In the genomic region with DNA sequence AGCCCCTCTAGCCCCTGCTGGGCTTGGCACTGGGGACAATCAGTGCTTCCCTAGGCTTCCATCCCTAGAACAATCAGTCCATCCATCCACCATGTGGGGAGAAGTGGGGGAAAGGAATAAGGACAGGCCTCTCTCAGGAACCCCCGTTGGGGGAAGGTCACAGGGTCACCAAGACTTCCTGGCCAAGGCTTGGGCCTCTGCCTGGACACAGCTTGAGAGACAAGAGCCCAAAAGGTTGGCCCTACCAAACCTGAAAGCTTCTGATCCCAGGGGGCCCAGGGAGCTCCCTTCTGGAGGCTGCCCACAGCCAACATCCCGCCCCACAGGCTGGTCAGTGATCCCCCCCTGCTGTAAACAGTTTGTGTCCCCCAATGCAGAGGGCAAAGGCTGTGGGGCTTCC, we compare ENCODE assay signal across 11 cellular contexts. TPM values are rescaled to one million over a fixed set of nuclear protein-coding genes. Genes with fewer than 3 reads are reported as not detected.
DNase-seq lines count a peak whose midpoint lies in the region; ATAC-seq and TF ChIP-seq lines count a peak whose summit lies in the region.
"Had no signal": no experiment of that assay in that cellular context is flagged by ENCODE, and none has a peak within 500 bp of the region (broad histone marks: within the 10 kb centered on the region; RNA-seq: fewer than 3 reads in every experiment).

No MANE protein-coding gene starts in this region.

- H3K4me3 Mint-ChIP-seq in activated T-cell treated with anti-CD3 and anti-CD28 coated beads, Interleukin-2, amount 50 U/mL, for 72 hours = peak overlapping the region; percentile 13 to 57
- H3K4me3 Mint-ChIP-seq in activated B cell treated with CpG ODN at 0.5 μM for 24 hours (peak overlapping the region; percentile 44), glutamatergic neuron (ENCODE audit: unreplicated experiment) (peak overlapping the region; percentile 72)

- DNase-seq in activated T-cell treated with anti-CD3 and anti-CD28 coated beads, Interleukin-2, amount 50 U/mL, for 72 hours = no peak
- no peak for DNase-seq in activated T-cell treated with anti-CD3 and anti-CD28 coated beads, Interleukin-2, amount 50 U/mL, for 1 hour
- DNase-seq in activated B cell treated with CpG ODN at 0.5 μM for 24 hours = no peak
- DNase-seq in glutamatergic neuron = no peak
- DNase-seq in SHP77 treated with DMSO at 0.1 percent for 48 hours (lab: John Stamatoyannopoulos, UW) = no peak
- DNase-seq: NCI-H1694 treated with DMSO at 0.1 percent for 48 hours, NCI-H69 had no signal

- H3K4me1 ChIP-seq in skeletal muscle tissue (ENCODE audit: control insufficient read depth in 3 of 3, insufficient read depth in 3 of 3, low read length in 3 of 3) = peaks cover 15 to 27% (median 22%) of the 10 kb centered on the region in 3 donors

- POLR2A ChIA-PET in activated B cell treated with CpG ODN at 0.5 μM for 24 hours (lab: Charles Lee) = interaction anchor here (1.6 kb wide), 1 partner anchor 12 kb away, joined by 7 read pairs; no protein-coding TSS in a partner anchor

- peaks cover 45% of the 10 kb centered on the region for H3K27me3 Mint-ChIP-seq in activated T-cell treated with anti-CD3 and anti-CD28 coated beads, Interleukin-2, amount 50 U/mL, for 72 hours (ENCODE audit: low read depth)
- H3K27me3 Mint-ChIP-seq in activated B cell treated with CpG ODN at 0.5 μM for 24 hours (peaks cover 24% of the 10 kb centered on the region), glutamatergic neuron (ENCODE audit: unreplicated experiment) (peaks cover 9% of the 10 kb centered on the region)

- H3K27ac ChIP-seq in skeletal muscle tissue (ENCODE audit: low read depth, low read length) = peak overlapping the region; percentile 0
- H3K27ac ChIP-seq: neutrophil had no signal

- H3K36me3 ChIP-seq in skeletal muscle tissue (ENCODE audit: control insufficient read depth in 3 of 3, insufficient read depth in 3 of 3, low read length in 3 of 3) = no peaks in the 10 kb centered on the region
- H3K36me3 ChIP-seq: neutrophil had no signal

- intact Hi-C loops in activated B cell treated with CpG ODN at 0.5 μM for 24 hours (cut with micrococcal nuclease) = loop anchor here (5.0 kb wide), 1 partner anchor 472 kb away; no protein-coding TSS in a partner anchor

- H3K27me3 ChIP-seq in skeletal muscle tissue (ENCODE audit: control insufficient read depth in 3 of 3, insufficient read depth in 3 of 3, low read length in 3 of 3) = peaks cover 0 to 3% (median 0%) of the 10 kb centered on the region in 3 donors

- H3K9ac ChIP-seq in skeletal muscle tissue (ENCODE audit: low read depth in 1 of 3, low read length in 3 of 3) = peak overlapping the region in 1 of 3 donors; percentile 81

- no peak for ATAC-seq in activated T-cell treated with anti-CD3 and anti-CD28 coated beads, Interleukin-2, amount 50 U/mL, for 72 hours (replicated peaks in 1 of 2)
- no peak for ATAC-seq in activated B cell treated with CpG ODN at 0.5 μM for 24 hours (ENCODE audit: low read depth)
- ATAC-seq in HG02642 (IDR thresholded peaks at IDR 0.05; ENCODE audit: poor library complexity, unreplicated experiment) = no peak
- ATAC-seq in GM18867 (IDR thresholded peaks at IDR 0.05; ENCODE audit: unreplicated experiment) = no peak

- H3K4me3 ChIP-seq in skeletal muscle tissue (ENCODE audit: low read length in 3 of 3) = peak overlapping the region in 2 of 3 donors; percentile 48 to 77

- H3K36me3 Mint-ChIP-seq in activated T-cell treated with anti-CD3 and anti-CD28 coated beads, Interleukin-2, amount 50 U/mL, for 72 hours (ENCODE audit: insufficient read depth in 2 of 2) = no peaks in the 10 kb centered on the region
- H3K36me3 Mint-ChIP-seq in activated B cell treated with CpG ODN at 0.5 μM for 24 hours (ENCODE audit: low read depth) (no peaks in the 10 kb centered on the region), glutamatergic neuron (ENCODE audit: unreplicated experiment) (no peaks in the 10 kb centered on the region)

- TF ChIP-seq CTCF in activated B cell treated with CpG ODN at 0.5 μM for 24 hours (IDR thresholded peaks at IDR 0.05) (no peak), glutamatergic neuron (IDR thresholded peaks at IDR 0.05; ENCODE audit: partially characterized antibody, unreplicated experiment) (no peak)

- H3K9me3 ChIP-seq in skeletal muscle tissue (ENCODE audit: control insufficient read depth in 3 of 3, low read length in 3 of 3) = no peaks in the 10 kb centered on the region
- H3K9me3 ChIP-seq: neutrophil had no signal

- H3K9me3 Mint-ChIP-seq in activated T-cell treated with anti-CD3 and anti-CD28 coated beads, Interleukin-2, amount 50 U/mL, for 72 hours = no peaks in the 10 kb centered on the region
- H3K9me3 Mint-ChIP-seq in activated B cell treated with CpG ODN at 0.5 μM for 24 hours = no peaks in the 10 kb centered on the region
- H3K9me3 Mint-ChIP-seq in glutamatergic neuron (ENCODE audit: unreplicated experiment) = peaks cover 4% of the 10 kb centered on the region

- H3K27ac Mint-ChIP-seq in activated T-cell treated with anti-CD3 and anti-CD28 coated beads, Interleukin-2, amount 50 U/mL, for 72 hours = no peak overlapping the region
- H3K27ac Mint-ChIP-seq in activated B cell treated with CpG ODN at 0.5 μM for 24 hours (no peak overlapping the region), glutamatergic neuron (ENCODE audit: unreplicated experiment) (no peak overlapping the region)

- CTCF ChIA-PET in activated B cell treated with CpG ODN at 0.5 μM for 24 hours (lab: Charles Lee) = no interaction called here

- no peaks in the 10 kb centered on the region for H3K4me1 Mint-ChIP-seq in activated T-cell treated with anti-CD3 and anti-CD28 coated beads, Interleukin-2, amount 50 U/mL, for 72 hours (ENCODE audit: low read depth)
- peaks cover 6% of the 10 kb centered on the region for H3K4me1 Mint-ChIP-seq in activated B cell treated with CpG ODN at 0.5 μM for 24 hours
- H3K4me1 Mint-ChIP-seq in glutamatergic neuron (ENCODE audit: low read depth, unreplicated experiment) = peaks cover 16% of the 10 kb centered on the region

RNA-seq across cellular contexts. Expression of a gene that starts 16.2 kb away (rescaled TPM):
- total RNA-seq in activated T-cell treated with anti-CD3 and anti-CD28 coated beads, Interleukin-2, amount 50 U/mL, for 72 hours = 10 to 100 TPM; 75.5 to 88.4 TPM
- 109 and 112 TPM in 2 replicates for total RNA-seq in activated B cell treated with CpG ODN at 0.5 μM for 24 hours
- total RNA-seq in glutamatergic neuron (ENCODE audit: unreplicated experiment) = 152 TPM
- 23.0 TPM for total RNA-seq in skeletal muscle tissue

RNA-seq across cellular contexts. Expression of a gene that starts 42.4 kb away (rescaled TPM):
- total RNA-seq in activated T-cell treated with anti-CD3 and anti-CD28 coated beads, Interleukin-2, amount 50 U/mL, for 72 hours = 1 to 10 TPM; 2.9 to 3.3 TPM
- 4.5 and 5.5 TPM in 2 replicates for total RNA-seq in activated B cell treated with CpG ODN at 0.5 μM for 24 hours
- 0.10 TPM for total RNA-seq in glutamatergic neuron (ENCODE audit: unreplicated experiment)
- total RNA-seq in skeletal muscle tissue = under 0.01 TPM
